ENCODE assay signal across 8 cellular contexts in genomic region chr20:57698191-57698866, GRCh38. TPM values are rescaled to one million over a fixed set of nuclear protein-coding genes. Genes with fewer than 3 reads are reported as not detected.
DNase-seq lines count a peak whose midpoint lies in the region; ATAC-seq and TF ChIP-seq lines count a peak whose summit lies in the region.

No MANE protein-coding gene starts in this region.

- peak in 4 of 7 experiments; percentile 18 to 67 (median 50) for DNase-seq in CD8-positive, alpha-beta T cell
- DNase-seq in SIG-M5 treated with dmso at 0.1 percent for 504 hours (lab: John Stamatoyannopoulos, UW; ENCODE audit: unreplicated experiment) (peak; percentile 97), amniotic stem cell (lab: John Stamatoyannopoulos, UW) (peak; percentile 93), T-helper 9 cell (no peak), glutamatergic neuron (no peak), progenitor cell of endocrine pancreas (ENCODE audit: low spot score, unreplicated experiment) (no peak)

- CTCF ChIA-PET in CD8-positive, alpha-beta T cell (lab: Charles Lee): interaction anchor here (1.2 to 1.5 kb wide), 2 partner anchors 8 to 79 kb away, joined by 4 read pairs; no protein-coding TSS in a partner anchor

- intact Hi-C loops in CD8-positive, alpha-beta T cell (cut with DNase I, micrococcal nuclease): no loop called here

- no peak for TF ChIP-seq CTCF in CD8-positive, alpha-beta T cell (IDR thresholded peaks at IDR 0.05)
- TF ChIP-seq CTCF in glutamatergic neuron (IDR thresholded peaks at IDR 0.05; ENCODE audit: partially characterized antibody, unreplicated experiment): no peak
- TF ChIP-seq CTCF in progenitor cell of endocrine pancreas (IDR thresholded peaks at IDR 0.05; ENCODE audit: unreplicated experiment): no peak

- no peaks in the 10 kb centered on the region for H3K4me1 ChIP-seq in CD8-positive, alpha-beta T cell (ENCODE audit: insufficient read depth, low read length)
- peaks cover 34 to 46% of the 10 kb centered on the region in 2 donors for H3K4me1 ChIP-seq in mucosa of rectum (ENCODE audit: control insufficient read depth in 2 of 2, insufficient read depth in 2 of 2, low read length in 2 of 2)

- no peak overlapping the region for H3K4me3 Mint-ChIP-seq in CD8-positive, alpha-beta T cell
- H3K4me3 Mint-ChIP-seq in glutamatergic neuron (ENCODE audit: unreplicated experiment) (no peak overlapping the region), progenitor cell of endocrine pancreas (ENCODE audit: low read depth) (no peak overlapping the region)

- H3K27me3 ChIP-seq in CD8-positive, alpha-beta T cell (ENCODE audit: insufficient read depth, low read length): no peaks in the 10 kb centered on the region
- no peaks in the 10 kb centered on the region for H3K27me3 ChIP-seq in mucosa of rectum (ENCODE audit: control insufficient read depth in 2 of 2, insufficient read depth in 2 of 2, low read length in 2 of 2)

- peak overlapping the region in 1 of 2 donors; percentile 26 for H3K9ac ChIP-seq in mucosa of rectum (ENCODE audit: low read depth in 1 of 2, low read length in 2 of 2)

- H3K9me3 ChIP-seq in CD8-positive, alpha-beta T cell (ENCODE audit: low read length): no peaks in the 10 kb centered on the region
- no peaks in the 10 kb centered on the region for H3K9me3 ChIP-seq in mucosa of rectum (ENCODE audit: control insufficient read depth in 2 of 2, low read length in 2 of 2)

- no peak overlapping the region for H3K4me3 ChIP-seq in CD8-positive, alpha-beta T cell (ENCODE audit: low read depth, low read length)
- H3K4me3 ChIP-seq in mucosa of rectum (ENCODE audit: low read length in 2 of 2): peak overlapping the region in 1 of 2 donors; percentile 26

- H3K4me1 Mint-ChIP-seq in CD8-positive, alpha-beta T cell (ENCODE audit: low read depth): peaks cover 16% of the 10 kb centered on the region
- H3K4me1 Mint-ChIP-seq in glutamatergic neuron (ENCODE audit: low read depth, unreplicated experiment): peaks cover 26% of the 10 kb centered on the region
- peaks cover 2% of the 10 kb centered on the region for H3K4me1 Mint-ChIP-seq in progenitor cell of endocrine pancreas (ENCODE audit: low read depth)

- no peaks in the 10 kb centered on the region for H3K36me3 ChIP-seq in CD8-positive, alpha-beta T cell (ENCODE audit: insufficient read depth, low read length)
- H3K36me3 ChIP-seq in mucosa of rectum (ENCODE audit: control insufficient read depth in 2 of 2, insufficient read depth in 2 of 2, low read length in 2 of 2): no peaks in the 10 kb centered on the region

- POLR2A ChIA-PET in CD8-positive, alpha-beta T cell (lab: Charles Lee): interaction anchor here (0.6 kb wide), 1 partner anchor 953 kb away, joined by 3 read pairs; the partner anchor contains the start of gene STX16

- H3K27ac ChIP-seq in CD8-positive, alpha-beta T cell (ENCODE audit: low read depth, low read length): no peak overlapping the region
- H3K27ac ChIP-seq in mucosa of rectum (ENCODE audit: low read depth in 2 of 2, low read length in 2 of 2): peak overlapping the region; percentile 73 to 77

- peak; percentile 79 for ATAC-seq in CD8-positive, alpha-beta T cell
- ATAC-seq in HG03565 (IDR thresholded peaks at IDR 0.05; ENCODE audit: unreplicated experiment): no peak

- H3K27me3 Mint-ChIP-seq in CD8-positive, alpha-beta T cell (ENCODE audit: low read depth): no peaks in the 10 kb centered on the region
- H3K27me3 Mint-ChIP-seq in glutamatergic neuron (ENCODE audit: unreplicated experiment) (no peaks in the 10 kb centered on the region), progenitor cell of endocrine pancreas (no peaks in the 10 kb centered on the region)

- H3K36me3 Mint-ChIP-seq in CD8-positive, alpha-beta T cell: no peaks in the 10 kb centered on the region
- H3K36me3 Mint-ChIP-seq in glutamatergic neuron (ENCODE audit: unreplicated experiment) (no peaks in the 10 kb centered on the region), progenitor cell of endocrine pancreas (ENCODE audit: insufficient read depth) (no peaks in the 10 kb centered on the region)

- no peaks in the 10 kb centered on the region for H3K9me3 Mint-ChIP-seq in CD8-positive, alpha-beta T cell
- H3K9me3 Mint-ChIP-seq in glutamatergic neuron (ENCODE audit: unreplicated experiment) (peaks cover 4% of the 10 kb centered on the region), progenitor cell of endocrine pancreas (ENCODE audit: low read depth) (no peaks in the 10 kb centered on the region)

- no peak overlapping the region for H3K27ac Mint-ChIP-seq in CD8-positive, alpha-beta T cell
- no peak overlapping the region for H3K27ac Mint-ChIP-seq in glutamatergic neuron (ENCODE audit: unreplicated experiment)
- H3K27ac Mint-ChIP-seq in progenitor cell of endocrine pancreas: no peak overlapping the region

RNA-seq across cellular contexts. Expression of gene PMEPA1, which starts 11.5 kb away (rescaled TPM):
- 10 to 100 TPM; 22.2 to 22.4 TPM for total RNA-seq in CD8-positive, alpha-beta T cell
- 14.4 TPM for total RNA-seq in glutamatergic neuron (ENCODE audit: unreplicated experiment)
- total RNA-seq in progenitor cell of endocrine pancreas: 9.1 and 9.2 TPM in 2 replicates

Comparison
In these comparisons a context has a peak if more than half of its experiments do, and no peak if none do; other contexts are left out.
1. DNase-seq: peak in CD8-positive, alpha-beta T cell (4 of 7), SIG-M5 treated with dmso at 0.1 percent for 504 hours (single experiment) and amniotic stem cell (single experiment); none in T-helper 9 cell (single experiment), glutamatergic neuron (single experiment) and progenitor cell of endocrine pancreas (single experiment).